Comparison of ENCODE assay signal across 8 cellular contexts in genomic region chr9:76658510-76659231, GRCh38.
DNase-seq lines count a peak whose midpoint lies in the region; ATAC-seq, FAIRE-seq and TF ChIP-seq lines count a peak whose summit lies in the region.

No MANE protein-coding gene starts in this region.

- dilution Hi-C loops in keratinocyte (cut with MboI; ENCODE audit: extremely low pct_ligation_motif_present, low sequenced_read_pairs) = no loop called here

- peak; percentile 43 for DNase-seq in AG04450 (ENCODE audit: low read depth, low spot score)
- DNase-seq in GM12891 (ENCODE audit: insufficient read length, low spot score) = no peak
- DNase-seq in NCI-H1417 (lab: John Stamatoyannopoulos, UW) = peak in 2 of 3 experiments; percentile 33 to 74
- DNase-seq in ascending aorta (ENCODE audit: low spot score in 2 of 2) = no peak
- DNase-seq in keratinocyte (ENCODE audit: low read depth, low spot score) = no peak
- peak in 1 of 2 donors; percentile 20 for DNase-seq in upper lobe of left lung
- DNase-seq in sigmoid colon = no peak

- TF ChIP-seq POLR2A in GM12891 (IDR thresholded peaks at IDR 0.05; ENCODE audit: low read depth, low read length) (no peak), upper lobe of left lung (IDR thresholded peaks at IDR 0.05) (no peak), sigmoid colon (IDR thresholded peaks at IDR 0.05) (no peak)

- peaks cover 0 to 30% of the 10 kb centered on the region in 2 donors for H3K4me1 ChIP-seq in ascending aorta
- H3K4me1 ChIP-seq in keratinocyte (ENCODE audit: control insufficient read depth, extremely low read depth, insufficient read depth, low read length) = peaks cover 9% of the 10 kb centered on the region
- peaks cover 8 to 14% (median 9%) of the 10 kb centered on the region in 4 donors for H3K4me1 ChIP-seq in upper lobe of left lung
- peaks cover 0 to 49% (median 33%) of the 10 kb centered on the region in 4 donors for H3K4me1 ChIP-seq in sigmoid colon

- WGBS in upper lobe of left lung, 2 donors = 44 to 46% methylated on average over 6 of the region's 6 CpGs
- 47 to 50% methylated on average over 6 of the region's 6 CpGs for WGBS in sigmoid colon, 2 donors

- no peaks in the 10 kb centered on the region for H4K20me1 ChIP-seq in keratinocyte (ENCODE audit: control insufficient read depth, extremely low read depth, insufficient read depth, low read length)

- TF ChIP-seq EP300 in upper lobe of left lung (IDR thresholded peaks at IDR 0.05) (no peak), sigmoid colon (IDR thresholded peaks at IDR 0.05) (no peak)

- H3K27me3 ChIP-seq in AG04450 (ENCODE audit: control insufficient read depth, insufficient read depth, low read length) = no peaks in the 10 kb centered on the region
- no peaks in the 10 kb centered on the region for H3K27me3 ChIP-seq in ascending aorta
- H3K27me3 ChIP-seq in keratinocyte (ENCODE audit: control insufficient read depth, extremely low read depth, insufficient read depth, low read length) = no peaks in the 10 kb centered on the region
- no peaks in the 10 kb centered on the region for H3K27me3 ChIP-seq in upper lobe of left lung
- no peaks in the 10 kb centered on the region for H3K27me3 ChIP-seq in sigmoid colon

- CTCF ChIA-PET in AG04450 (lab: Charles Lee) = interaction anchor here (0.6 to 6.3 kb wide), 35 partner anchors 8 to 287 kb away, joined by 3 to 120 read pairs (median 3); partner anchors contain the start of genes GCNT1 and RFK

- TF ChIP-seq CTCF in AG04450 (IDR thresholded peaks at IDR 0.05; ENCODE audit: low read depth, low read length) (peak; percentile 79), ascending aorta (IDR thresholded peaks at IDR 0.05) (peak in 2 of 3 experiments; percentile 19 to 38), keratinocyte (optimal IDR thresholded peaks at IDR 0.05 in 1 of 3, IDR thresholded peaks at IDR 0.05 in 1 of 3, conservative IDR thresholded peaks at IDR 0.05 in 1 of 3; ENCODE audit: extremely low read depth in 1 of 3, insufficient read depth in 2 of 3, low read length in 3 of 3) (peak; percentile 8 to 43 (median 40)), upper lobe of left lung (IDR thresholded peaks at IDR 0.05) (peak; percentile 17 to 71 (median 60)), sigmoid colon (IDR thresholded peaks at IDR 0.05) (peak in 2 of 4 experiments; percentile 21 to 39)

- no peak overlapping the region for H2AFZ ChIP-seq in keratinocyte (ENCODE audit: control insufficient read depth, low read length)

- H3K36me3 ChIP-seq in ascending aorta = no peaks in the 10 kb centered on the region
- no peaks in the 10 kb centered on the region for H3K36me3 ChIP-seq in keratinocyte (ENCODE audit: control insufficient read depth in 2 of 2, extremely low read depth in 1 of 2, insufficient read depth in 2 of 2, low read length in 2 of 2)
- no peaks in the 10 kb centered on the region for H3K36me3 ChIP-seq in upper lobe of left lung
- peaks cover 0 to 26% (median 3%) of the 10 kb centered on the region in 4 donors for H3K36me3 ChIP-seq in sigmoid colon

- no peak overlapping the region for H3K4me2 ChIP-seq in keratinocyte (ENCODE audit: control insufficient read depth, extremely low read depth, insufficient read depth, low read depth, low read length)

- H3K4me3 ChIP-seq in AG04450 (ENCODE audit: low read depth, low read length) (no peak overlapping the region), ascending aorta (no peak overlapping the region), keratinocyte (ENCODE audit: control insufficient read depth in 2 of 3, extremely low read depth in 1 of 3, insufficient read depth in 2 of 3, low read depth in 1 of 3, low read length in 3 of 3) (no peak overlapping the region), upper lobe of left lung (no peak overlapping the region), sigmoid colon (no peak overlapping the region)

- H3K27ac ChIP-seq in AG04450 (ENCODE audit: low read depth, low read length) (no peak overlapping the region), ascending aorta (peak overlapping the region; percentile 5 to 6), keratinocyte (ENCODE audit: control insufficient read depth, insufficient read depth, low read length) (no peak overlapping the region), upper lobe of left lung (no peak overlapping the region), sigmoid colon (no peak overlapping the region)

- H3K79me2 ChIP-seq in keratinocyte (ENCODE audit: control insufficient read depth, insufficient read depth, low read length) = no peaks in the 10 kb centered on the region

- intact Hi-C loops in ascending aorta (cut with DNase I) (loop anchor here (10.0 kb wide), 3 partner anchors 156 to 1424 kb away; partner anchors contain the start of gene PRUNE2), sigmoid colon (cut with DNase I) (loop anchor here (5.0 kb wide), 1 partner anchor 211 kb away; no protein-coding TSS in a partner anchor)

- no peaks in the 10 kb centered on the region for H3K9me1 ChIP-seq in keratinocyte (ENCODE audit: control insufficient read depth, extremely low read depth, insufficient read depth, low read length)

- POLR2A ChIA-PET in AG04450 (lab: Yijun Ruan, JAX) = interaction anchor here (1.0 kb wide), 1 partner anchor 264 kb away, joined by 5 read pairs; the partner anchor contains the start of gene RFK

- H3K9ac ChIP-seq in keratinocyte (ENCODE audit: control insufficient read depth, extremely low read depth, insufficient read depth, low read length) = no peak overlapping the region

- FAIRE-seq in GM12891 (lab: Jason Lieb, UNC) (peak; percentile 98), keratinocyte (lab: Jason Lieb, UNC) (peak; percentile 76)

- H3K9me3 ChIP-seq in AG04450 (ENCODE audit: control insufficient read depth, insufficient read depth, low read length) (no peaks in the 10 kb centered on the region), ascending aorta (no peaks in the 10 kb centered on the region), keratinocyte (ENCODE audit: control insufficient read depth, low read depth, low read length) (no peaks in the 10 kb centered on the region), upper lobe of left lung (no peaks in the 10 kb centered on the region), sigmoid colon (no peaks in the 10 kb centered on the region)

- peak; percentile 86 for ATAC-seq in HG02759 (IDR thresholded peaks at IDR 0.05; ENCODE audit: unreplicated experiment)
- ATAC-seq in upper lobe of left lung (ENCODE audit: low FRiP score in 2 of 2) = peak; percentile 59 to 86

TF ChIP-seq in GM12891, 5 proteins besides CTCF, POLR2A, EP300 and RAD21:
- TF ChIP-seq PAX5 (IDR thresholded peaks at IDR 0.05; ENCODE audit: insufficient read depth, low read length, severe bottlenecking) = no peak
- TF ChIP-seq TAF1 (IDR thresholded peaks at IDR 0.05; ENCODE audit: low read depth, low read length) = no peak
- no peak for TF ChIP-seq POLR2AphosphoS5 (IDR thresholded peaks at IDR 0.05; ENCODE audit: low read depth, low read length)
- no peak for TF ChIP-seq SPI1 (IDR thresholded peaks at IDR 0.05; ENCODE audit: low read depth, low read length)
- TF ChIP-seq POU2F2 (IDR thresholded peaks at IDR 0.05; ENCODE audit: low read depth, low read length) = no peak

Comparison
In these comparisons a context has a peak if more than half of its experiments do, and no peak if none do; other contexts are left out.
1. DNase-seq: peak in AG04450 (single experiment) and NCI-H1417 (2 of 3); none in GM12891 (single experiment), ascending aorta (0 of 2), keratinocyte (single experiment) and sigmoid colon (single experiment).
2. H3K27ac ChIP-seq: peak in ascending aorta (2 of 2); none in AG04450 (single experiment), keratinocyte (single experiment), upper lobe of left lung (0 of 4) and sigmoid colon (0 of 4).